In the genomic region with DNA sequence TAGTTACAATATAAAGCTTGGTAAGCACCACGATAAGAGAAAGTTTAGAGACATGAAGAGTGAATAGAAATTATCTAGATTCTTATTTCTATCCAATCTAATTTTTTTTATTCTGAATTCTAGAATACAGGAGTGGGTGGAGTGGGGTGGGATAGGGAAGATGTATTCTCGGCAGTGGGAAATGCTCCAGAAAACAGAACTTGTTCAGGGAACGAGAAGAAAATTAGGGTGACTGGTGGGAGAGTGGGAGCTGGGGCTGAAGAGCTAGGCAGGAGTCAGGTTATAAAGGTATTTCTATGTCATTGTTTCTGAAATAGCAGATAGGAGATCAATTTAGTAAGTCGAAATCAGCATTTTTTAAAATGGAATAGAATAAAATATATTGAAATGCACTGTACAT, we compare ENCODE assay signal across 25 cellular contexts. TPM values are rescaled to one million over a fixed set of nuclear protein-coding genes. Genes with fewer than 3 reads are reported as not detected.
DNase-seq lines count a peak whose midpoint lies in the region; ATAC-seq lines count a peak whose summit lies in the region.
"Had no signal": no experiment of that assay in that cellular context is flagged by ENCODE, and none has a peak within 500 bp of the region (broad histone marks: within the 10 kb centered on the region; RNA-seq: fewer than 3 reads in every experiment).

No MANE protein-coding gene starts in this region.

- peak overlapping the region; percentile 56 for H3K27ac Mint-ChIP-seq in activated naive CD4-positive, alpha-beta T cell treated with anti-CD3 and anti-CD28 coated beads, Interleukin-2, amount 50 U/mL, for 24 hours
- H3K27ac Mint-ChIP-seq in activated CD4-positive, alpha-beta memory T cell treated with anti-CD3 and anti-CD28 coated beads, Interleukin-2, amount 10 ng/mL, durations not matched to agents 7 days and 5 days = peak overlapping the region; percentile 71
- peak overlapping the region in 4 of 6 donors; percentile 36 to 93 (median 76) for H3K27ac Mint-ChIP-seq in naive B cell

- DNase-seq in activated naive CD4-positive, alpha-beta T cell treated with anti-CD3 and anti-CD28 coated beads, Interleukin-2, amount 50 U/mL, for 16 hours = no peak
- DNase-seq in activated CD4-positive, alpha-beta memory T cell treated with anti-CD3 and anti-CD28 coated beads, Interleukin-2, amount 10 ng/mL, durations not matched to agents 7 days and 5 days = no peak
- DNase-seq in naive B cell (no peak), NCI-H748 treated with DMSO at 0.1 percent for 48 hours (lab: John Stamatoyannopoulos, UW) (no peak), DMS 273 (lab: John Stamatoyannopoulos, UW; ENCODE audit: unreplicated experiment) (no peak)
- no peak for DNase-seq in stimulated activated CD4-positive, alpha-beta T cell treated with anti-CD3 and anti-CD28 coated beads, Interleukin-1b, Interleukin-23, amount 100 ng/mL, for 48 hours
- DNase-seq: activated effector memory CD4-positive, alpha-beta T cell treated with anti-CD3 and anti-CD28 coated beads, Interleukin-2, amount 50 U/mL, for 16 hours; amniotic stem cell; brain microvascular endothelial cell; C1 segment of cervical spinal cord; effector CD4-positive, alpha-beta T cell; glutamatergic neuron; GM23248; KBM-7; left ventricle myocardium superior; NCI-H1417; NCI-H2081; NCI-H82; pancreas; substantia nigra; upper lobe of left lung had no signal

- CTCF ChIA-PET in activated CD4-positive, alpha-beta memory T cell treated with anti-CD3 and anti-CD28 coated beads, Interleukin-2, amount 10 ng/mL, durations not matched to agents 7 days and 5 days (lab: Charles Lee) = interaction anchor here (1.2 kb wide), 1 partner anchor 55 kb away, joined by 7 read pairs; no protein-coding TSS in a partner anchor

- H3K27me3 Mint-ChIP-seq in activated naive CD4-positive, alpha-beta T cell treated with anti-CD3 and anti-CD28 coated beads, Interleukin-2, amount 50 U/mL, for 24 hours = no peaks in the 10 kb centered on the region
- no peaks in the 10 kb centered on the region for H3K27me3 Mint-ChIP-seq in activated CD4-positive, alpha-beta memory T cell treated with anti-CD3 and anti-CD28 coated beads, Interleukin-2, amount 10 ng/mL, durations not matched to agents 7 days and 5 days
- no peaks in the 10 kb centered on the region for H3K27me3 Mint-ChIP-seq in naive B cell
- H3K27me3 Mint-ChIP-seq: activated CD4-positive, alpha-beta T cell treated with anti-CD3 and anti-CD28 coated beads for 36 hours had no signal

- peaks cover 29% of the 10 kb centered on the region for H3K4me1 Mint-ChIP-seq in activated naive CD4-positive, alpha-beta T cell treated with anti-CD3 and anti-CD28 coated beads, Interleukin-2, amount 50 U/mL, for 24 hours
- peaks cover 20% of the 10 kb centered on the region for H3K4me1 Mint-ChIP-seq in activated CD4-positive, alpha-beta memory T cell treated with anti-CD3 and anti-CD28 coated beads, Interleukin-2, amount 10 ng/mL, durations not matched to agents 7 days and 5 days
- H3K4me1 Mint-ChIP-seq in naive B cell = peaks cover 22 to 27% (median 23%) of the 10 kb centered on the region in 3 donors

- no peaks in the 10 kb centered on the region for H3K9me3 Mint-ChIP-seq in activated naive CD4-positive, alpha-beta T cell treated with anti-CD3 and anti-CD28 coated beads, Interleukin-2, amount 50 U/mL, for 24 hours
- no peaks in the 10 kb centered on the region for H3K9me3 Mint-ChIP-seq in activated CD4-positive, alpha-beta memory T cell treated with anti-CD3 and anti-CD28 coated beads, Interleukin-2, amount 10 ng/mL, durations not matched to agents 7 days and 5 days
- no peaks in the 10 kb centered on the region for H3K9me3 Mint-ChIP-seq in naive B cell

- no peak for ATAC-seq in naive B cell (ENCODE audit: low read depth in 2 of 2)
- ATAC-seq: left ventricle myocardium superior, pancreas had no signal

- H3K4me3 Mint-ChIP-seq in activated naive CD4-positive, alpha-beta T cell treated with anti-CD3 and anti-CD28 coated beads, Interleukin-2, amount 50 U/mL, for 24 hours = no peak overlapping the region
- no peak overlapping the region for H3K4me3 Mint-ChIP-seq in activated CD4-positive, alpha-beta memory T cell treated with anti-CD3 and anti-CD28 coated beads, Interleukin-2, amount 10 ng/mL, durations not matched to agents 7 days and 5 days
- H3K4me3 Mint-ChIP-seq in naive B cell = no peak overlapping the region
- H3K4me3 Mint-ChIP-seq: activated CD4-positive, alpha-beta T cell treated with anti-CD3 and anti-CD28 coated beads for 36 hours had no signal

- peaks cover 13% of the 10 kb centered on the region for H3K36me3 Mint-ChIP-seq in activated naive CD4-positive, alpha-beta T cell treated with anti-CD3 and anti-CD28 coated beads, Interleukin-2, amount 50 U/mL, for 24 hours
- H3K36me3 Mint-ChIP-seq in activated CD4-positive, alpha-beta memory T cell treated with anti-CD3 and anti-CD28 coated beads, Interleukin-2, amount 10 ng/mL, durations not matched to agents 7 days and 5 days (ENCODE audit: low read depth) = peaks cover 36% of the 10 kb centered on the region
- peaks cover 17 to 28% of the 10 kb centered on the region in 2 donors for H3K36me3 Mint-ChIP-seq in naive B cell

- POLR2A ChIA-PET in activated CD4-positive, alpha-beta memory T cell treated with anti-CD3 and anti-CD28 coated beads, Interleukin-2, amount 10 ng/mL, durations not matched to agents 7 days and 5 days (lab: Charles Lee) = interaction anchor here (0.7 to 3.3 kb wide), 3 partner anchors 39 to 121 kb away, joined by 3 to 10 read pairs (median 3); no protein-coding TSS in a partner anchor

RNA-seq across cellular contexts. Expression of a gene that starts 53.2 kb away (rescaled TPM):
- not detected for total RNA-seq in activated CD4-positive, alpha-beta memory T cell treated with anti-CD3 and anti-CD28 coated beads, Interleukin-2, amount 10 ng/mL, durations not matched to agents 7 days and 5 days
- under 1 TPM in 3 of 6 donors, not detected in 3; 0.37 to 0.62 (median 0.45) TPM for polyA plus RNA-seq in naive B cell (ENCODE audit: low read depth in 6 of 6)
- total RNA-seq: activated CD4-positive, alpha-beta T cell treated with anti-CD3 and anti-CD28 coated beads for 36 hours; epithelial cell of proximal tubule; GM23248 had no signal
- polyA plus RNA-seq: keratinocyte had no signal
